ENCODE assay signal across 10 cellular contexts in the genomic region with DNA sequence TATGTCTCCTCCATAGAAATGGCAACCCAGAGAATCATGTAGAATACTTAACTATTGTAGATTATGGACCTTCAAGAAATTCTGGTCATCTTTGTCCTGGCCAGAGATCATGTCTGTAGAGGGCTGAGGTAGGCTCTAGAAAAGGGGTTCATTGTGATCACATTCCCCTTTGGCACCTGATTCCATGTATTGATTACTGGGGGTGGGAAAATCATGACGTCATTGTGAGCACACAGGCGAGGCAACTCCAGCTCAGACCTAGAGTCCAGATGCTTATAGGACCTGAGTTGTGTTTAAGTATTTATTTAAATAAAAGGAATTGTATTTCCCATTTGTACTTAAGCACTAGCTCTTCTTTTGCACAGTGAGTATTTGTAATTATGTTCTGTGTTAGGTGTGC.
"Had no signal": no experiment of that assay in that cellular context is flagged by ENCODE, and none has a peak within 500 bp of the region (broad histone marks: within the 10 kb centered on the region; RNA-seq: fewer than 3 reads in every experiment).

No MANE protein-coding gene starts in this region.

- H3K9ac ChIP-seq: KMS-11 had no signal

- DNase-seq: H9, HCEC 1CT, HFFc6, KBM-7 had no signal

- H2AFZ ChIP-seq: GM23338 had no signal

- ATAC-seq: GM23338 had no signal

- H3K4me2 ChIP-seq: GM23338, KMS-11 had no signal

- FAIRE-seq: H1, H54, HTR-8/SVneo had no signal

- H3K27ac ChIP-seq: HL-60, KMS-11 had no signal

- H3K4me3 ChIP-seq: GM23338 had no signal
